Comparison of ENCODE assay signal across 20 cellular contexts in the genomic region with DNA sequence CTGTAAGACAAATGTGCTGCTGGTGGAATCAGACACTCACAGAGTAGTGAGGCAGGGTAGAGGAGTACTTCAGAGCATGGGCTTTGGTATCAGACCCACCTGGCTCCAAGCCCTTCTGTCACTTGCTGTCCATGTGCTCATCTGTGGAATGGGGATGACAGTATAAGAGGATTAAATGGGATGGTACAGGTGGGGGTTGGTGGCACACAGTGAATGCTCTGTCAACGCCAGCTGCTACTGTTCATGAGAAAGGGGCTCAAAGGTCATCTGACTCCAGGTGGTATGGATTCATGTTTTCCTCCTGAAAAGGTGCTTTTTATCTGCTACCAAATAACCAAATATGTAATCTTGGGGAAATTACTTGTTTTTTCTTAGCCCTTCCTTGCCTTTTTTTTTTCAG. TPM values are rescaled to one million over a fixed set of nuclear protein-coding genes. Genes with fewer than 3 reads are reported as not detected.
A peak's percentile ranks its signal among the peaks of the same experiment; 100 is the strongest.
DNase-seq lines count a peak whose midpoint lies in the region; ATAC-seq, FAIRE-seq and TF ChIP-seq lines count a peak whose summit lies in the region.
"Had no signal": no experiment of that assay in that cellular context is flagged by ENCODE, and none has a peak within 500 bp of the region (broad histone marks: within the 10 kb centered on the region; RNA-seq: fewer than 3 reads in every experiment).

No MANE protein-coding gene starts in this region.

- H3K27ac ChIP-seq in HepG2 (ENCODE audit: extremely low read length, insufficient read depth, low read length) = no peak overlapping the region
- H3K27ac ChIP-seq in right lobe of liver = no peak overlapping the region
- no peak overlapping the region for H3K27ac ChIP-seq in upper lobe of right lung
- H3K27ac ChIP-seq in hepatocyte = no peak overlapping the region
- H3K27ac ChIP-seq: BLaER1 treated with 17β-estradiol and CSF1 and Interleukin-3, amounts not matched to agents 10 nM and 100 nM; HL-60 had no signal

- DNase-seq in HepG2 (ENCODE audit: low spot score) (peak; percentile 27), right lobe of liver (no peak), NCI-H82 (lab: John Stamatoyannopoulos, UW) (peak; percentile 85), mucosa of descending colon (no peak), upper lobe of right lung (no peak), hepatocyte (ENCODE audit: low spot score) (no peak)
- DNase-seq: ACHN; Calu3; CD4-positive, CD25-positive, alpha-beta regulatory T cell; DMS 273 treated with DMSO at 0.1 percent for 48 hours; DMS79 treated with DMSO at 0.1 percent for 48 hours; EL; HCEC 1CT; HFFc6; KBM-7 had no signal

- no peak overlapping the region; the same call in 1 of the 2 replicates for H3K4me2 ChIP-seq in HepG2 (ENCODE audit: low read depth, low read length)
- H3K4me2 ChIP-seq in hepatocyte = no peak overlapping the region
- H3K4me2 ChIP-seq: BLaER1 treated with 17β-estradiol and CSF1 and Interleukin-3, amounts not matched to agents 10 nM and 100 nM had no signal

- no peaks in the 10 kb centered on the region for H3K9me2 ChIP-seq in hepatocyte (replicated peaks; ENCODE audit: insufficient read depth)

- CTCF ChIA-PET in HepG2 (lab: Yijun Ruan, JAX; ENCODE audit: low intra/inter-chr PET ratio, low total read pairs) = no interaction called here

- TF ChIP-seq EP300 in HepG2 (IDR thresholded peaks at IDR 0.05; ENCODE audit: low read depth in 2 of 2, low read length in 2 of 2) (no peak), HepG2 (CRISPR knock-in tag; IDR thresholded peaks at IDR 0.05; ENCODE audit: borderline replicate concordance) (no peak)

- in situ Hi-C loops in HepG2 (cut with HindIII; ENCODE audit: extremely low pct_ligation_motif_present, low pct_unique_long_range_greater_than_20kb) = no loop called here

- TF ChIP-seq RAD21 in HepG2 (CRISPR knock-in tag; IDR thresholded peaks at IDR 0.05) = no peak

- no peak for FAIRE-seq in HepG2 (lab: Jason Lieb, UNC)
- FAIRE-seq: G401.6, GM12891 had no signal

- H3K79me2 ChIP-seq in HepG2 (ENCODE audit: insufficient read depth, low read length) (no peaks in the 10 kb centered on the region), hepatocyte (no peaks in the 10 kb centered on the region)

- TF ChIP-seq POLR2A in HepG2 (IDR thresholded peaks at IDR 0.05; ENCODE audit: insufficient read depth in 1 of 2, low read depth in 2 of 2, low read length in 2 of 2) (no peak), right lobe of liver (IDR thresholded peaks at IDR 0.05) (no peak)

- no peak overlapping the region for H3K9ac ChIP-seq in HepG2 (ENCODE audit: insufficient read depth, low read depth, low read length)
- H3K9ac ChIP-seq: BLaER1 treated with 17β-estradiol and CSF1 and Interleukin-3, amounts not matched to agents 10 nM and 100 nM had no signal

- H4K20me1 ChIP-seq in HepG2 (ENCODE audit: insufficient read depth, low read length) = no peaks in the 10 kb centered on the region
- no peaks in the 10 kb centered on the region for H4K20me1 ChIP-seq in hepatocyte (ENCODE audit: insufficient read depth, poor library complexity, severe bottlenecking)
- H4K20me1 ChIP-seq: BLaER1 treated with 17β-estradiol and CSF1 and Interleukin-3, amounts not matched to agents 10 nM and 100 nM had no signal

- intact Hi-C loops in HepG2 (cut with micrococcal nuclease; ENCODE audit: unreplicated experiment) = no loop called here
- intact Hi-C loops in right lobe of liver (cut with DNase I) = no loop called here
- intact Hi-C loops in mucosa of descending colon (cut with DNase I, micrococcal nuclease) = no loop called here
- intact Hi-C loops in upper lobe of right lung (cut with DNase I) = no loop called here

- H2AFZ ChIP-seq in HepG2 (ENCODE audit: low read length) (no peak overlapping the region), hepatocyte (no peak overlapping the region)

- TF ChIP-seq CTCF in HepG2 (CRISPR knock-in tag; IDR thresholded peaks at IDR 0.05) (no peak), right lobe of liver (IDR thresholded peaks at IDR 0.05) (no peak), mucosa of descending colon (IDR thresholded peaks at IDR 0.05) (no peak), upper lobe of right lung (IDR thresholded peaks at IDR 0.05) (no peak), hepatocyte (IDR thresholded peaks at IDR 0.05; ENCODE audit: poor library complexity) (no peak)

- no TSS peak for BruUV-seq in HepG2 (replicated peaks; lab: Mats Ljungman, UMichigan)

- H3K9me3 ChIP-seq in HepG2 (ENCODE audit: low read length) (no peaks in the 10 kb centered on the region), right lobe of liver (no peaks in the 10 kb centered on the region), mucosa of descending colon (no peaks in the 10 kb centered on the region), upper lobe of right lung (no peaks in the 10 kb centered on the region), hepatocyte (ENCODE audit: low read depth) (no peaks in the 10 kb centered on the region)
- H3K9me3 ChIP-seq: BLaER1 treated with 17β-estradiol and CSF1 and Interleukin-3, amounts not matched to agents 10 nM and 100 nM had no signal

- ATAC-seq in HepG2 (peak; percentile 55; the same call in 2 of the 3 replicates), right lobe of liver (no peak), mucosa of descending colon (peak; percentile 43), HG03196 (IDR thresholded peaks at IDR 0.05; ENCODE audit: unreplicated experiment) (no peak), upper lobe of right lung (no peak)

- POLR2A ChIA-PET in HepG2 (lab: Yijun Ruan, JAX) = no interaction called here

- H3K27me3 ChIP-seq in HepG2 (ENCODE audit: control insufficient read depth in 1 of 2, insufficient read depth in 2 of 2, low read length in 2 of 2) (0 out of 5 replicates have a peak, but pooled peaks cover 0 to 2% of the 10 kb centered on the region in 2 experiments), right lobe of liver (no peaks in the 10 kb centered on the region), upper lobe of right lung (peaks cover 5% of the 10 kb centered on the region), hepatocyte (no peaks in the 10 kb centered on the region)
- H3K27me3 ChIP-seq: BLaER1 treated with 17β-estradiol and CSF1 and Interleukin-3, amounts not matched to agents 10 nM and 100 nM had no signal

- 0% methylated on average over 1 of the region's 1 CpG for WGBS in HepG2 (ENCODE audit: low lambda C conversion rate)
- 67% methylated on average over 1 of the region's 1 CpG for WGBS in right lobe of liver (ENCODE audit: insufficient coverage, low coverage, low lambda C conversion rate, missing lambda C conversion rate)
- WGBS in hepatocyte (ENCODE audit: low lambda C conversion rate, missing lambda C conversion rate) = 59% methylated on average over 1 of the region's 1 CpG

- H3K4me3 ChIP-seq in HepG2 (replicated peaks in 1 of 3; ENCODE audit: insufficient read depth in 1 of 3, low read depth in 2 of 3, low read length in 3 of 3) = no peak overlapping the region
- no peak overlapping the region for H3K4me3 ChIP-seq in right lobe of liver
- H3K4me3 ChIP-seq in mucosa of descending colon = no peak overlapping the region
- no peak overlapping the region for H3K4me3 ChIP-seq in upper lobe of right lung
- H3K4me3 ChIP-seq in hepatocyte = no peak overlapping the region
- H3K4me3 ChIP-seq: BLaER1 treated with 17β-estradiol and CSF1 and Interleukin-3, amounts not matched to agents 10 nM and 100 nM had no signal

- H3K4me1 ChIP-seq in HepG2 (ENCODE audit: insufficient read depth, low read length) (peaks cover 24% of the 10 kb centered on the region), right lobe of liver (peaks cover 0 to 12% (median 0%) of the 10 kb centered on the region in 4 donors), mucosa of descending colon (ENCODE audit: low read depth) (no peaks in the 10 kb centered on the region), upper lobe of right lung (no peaks in the 10 kb centered on the region), hepatocyte (ENCODE audit: insufficient read depth) (no peaks in the 10 kb centered on the region)
- H3K4me1 ChIP-seq: BLaER1 treated with 17β-estradiol and CSF1 and Interleukin-3, amounts not matched to agents 10 nM and 100 nM had no signal

- H3K36me3 ChIP-seq in HepG2 (replicated peaks in 1 of 2; ENCODE audit: control insufficient read depth in 1 of 2, insufficient read depth in 2 of 2, low read length in 2 of 2) (no peaks in the 10 kb centered on the region), right lobe of liver (no peaks in the 10 kb centered on the region), mucosa of descending colon (ENCODE audit: low read depth) (no peaks in the 10 kb centered on the region), upper lobe of right lung (no peaks in the 10 kb centered on the region), hepatocyte (replicated peaks; ENCODE audit: insufficient read depth, low read depth) (no peaks in the 10 kb centered on the region)
- H3K36me3 ChIP-seq: BLaER1 treated with 17β-estradiol and CSF1 and Interleukin-3, amounts not matched to agents 10 nM and 100 nM had no signal

RNA-seq across cellular contexts. Expression of a gene that starts 23.0 kb away (rescaled TPM):
- total RNA-seq in HepG2 (2016; rRNA removed; fragmentation: Illumina TruSeq; extraction: Trizol) = 0.73 and 1.1 TPM in 2 replicates
- total RNA-seq in HepG2 (2016; cell fraction: cytosol; rRNA removed; fragmentation: Illumina TruSeq; extraction: Trizol; ENCODE audit: low read depth) = 0.30 and 0.35 TPM in 2 replicates
- 0.76 and 0.92 TPM in 2 replicates for total RNA-seq in HepG2 (2016; cell fraction: insoluble cytoplasmic fraction; rRNA removed; fragmentation: Illumina TruSeq; extraction: Trizol)
- 0.41 and 0.49 TPM in 2 replicates for total RNA-seq in HepG2 (2016; cell fraction: membrane; rRNA removed; fragmentation: Illumina TruSeq; extraction: Trizol)
- total RNA-seq in HepG2 (2016; cell fraction: nucleus; rRNA removed; fragmentation: Illumina TruSeq; extraction: Trizol) = 1.4 and 2.4 TPM in 2 replicates
- polyA plus RNA-seq in HepG2 (2011; rRNA removed) = 0.13 and 0.24 TPM in 2 replicates
- 0.11 and 0.12 TPM in 2 replicates for polyA plus RNA-seq in HepG2 (2011; cell fraction: cytosol; rRNA removed)
- 1.3 and 1.4 TPM in 2 replicates for polyA plus RNA-seq in HepG2 (2011; cell fraction: nucleus; rRNA removed)
- polyA plus RNA-seq in HepG2 (2012) = 0.12 and 0.28 TPM in 2 replicates
- 0.07 and 0.09 TPM in 2 replicates for polyA plus RNA-seq in HepG2 (2016; cell fraction: cytosol; fragmentation: Illumina TruSeq; extraction: Trizol; ENCODE audit: low read depth)
- 0.50 and 0.53 TPM in 2 replicates for polyA plus RNA-seq in HepG2 (2016; cell fraction: insoluble cytoplasmic fraction; fragmentation: Illumina TruSeq; extraction: Trizol; ENCODE audit: low read depth)
- polyA plus RNA-seq in HepG2 (2016; cell fraction: membrane; fragmentation: Illumina TruSeq; extraction: Trizol; ENCODE audit: low read depth) = 0.06 and 0.14 TPM in 2 replicates
- 1.8 and 2.1 TPM in 2 replicates for polyA plus RNA-seq in HepG2 (2016; cell fraction: nucleus; fragmentation: Illumina TruSeq; extraction: Trizol; ENCODE audit: insufficient read depth, low read depth)
- polyA minus RNA-seq in HepG2 (2011; rRNA and poly(A)+ RNA removed; ENCODE audit: low replicate concordance) = 0.78 and 4.8 TPM in 2 replicates
- polyA minus RNA-seq in HepG2 (2011; cell fraction: cytosol; rRNA and poly(A)+ RNA removed) = 0.35 and 0.40 TPM in 2 replicates
- 0.90 and 1.1 TPM in 2 replicates for polyA minus RNA-seq in HepG2 (2011; cell fraction: nucleus; rRNA and poly(A)+ RNA removed)
- 1 to 10 TPM; 2.3 to 7.5 (median 3.9) TPM for total RNA-seq in right lobe of liver
- 10 to 100 TPM; 42.2 to 46.4 (median 44.4) TPM for total RNA-seq in mucosa of descending colon
- 9.8 TPM for total RNA-seq in upper lobe of right lung
- 2.4 and 3.8 TPM in 2 replicates for total RNA-seq in hepatocyte
- 2.5 and 4.9 TPM in 2 replicates for polyA plus RNA-seq in hepatocyte

Comparison
In these comparisons a context has a peak if more than half of its experiments do, and no peak if none do; other contexts are left out.
1. ATAC-seq: peak in HepG2 (single experiment) and mucosa of descending colon (single experiment); none in right lobe of liver (0 of 4), HG03196 (single experiment) and upper lobe of right lung (single experiment).
2. DNase-seq: peak in HepG2 (single experiment) and NCI-H82 (single experiment); none in right lobe of liver (0 of 3), mucosa of descending colon (0 of 3), upper lobe of right lung (single experiment) and hepatocyte (single experiment).